21 cellular contexts compared by ENCODE assay signal in genomic region chr2:159589286-159589685, GRCh38. TPM values are rescaled to one million over a fixed set of nuclear protein-coding genes. Genes with fewer than 3 reads are reported as not detected.
DNase-seq lines count a peak whose midpoint lies in the region; ATAC-seq, FAIRE-seq and TF ChIP-seq lines count a peak whose summit lies in the region.
"Had no signal": no experiment of that assay in that cellular context is flagged by ENCODE, and none has a peak within 500 bp of the region (broad histone marks: within the 10 kb centered on the region; RNA-seq: fewer than 3 reads in every experiment).

No MANE protein-coding gene starts in this region.

- no peak for TF ChIP-seq RAD21 in HepG2 (CRISPR knock-in tag; IDR thresholded peaks at IDR 0.05)
- TF ChIP-seq RAD21 in IMR-90 (IDR thresholded peaks at IDR 0.05; ENCODE audit: low read length) = no peak

- H2AFZ ChIP-seq in HepG2 (ENCODE audit: low read length) = no peak overlapping the region
- no peak overlapping the region for H2AFZ ChIP-seq in IMR-90 (replicated peaks; ENCODE audit: low read length, poor library complexity)

- H2BK20ac ChIP-seq in IMR-90 (ENCODE audit: low read depth, low read length) = no peak overlapping the region

- TF ChIP-seq EP300 in HepG2 (IDR thresholded peaks at IDR 0.05; ENCODE audit: low read depth in 2 of 2, low read length in 2 of 2) (no peak), HepG2 (CRISPR knock-in tag; IDR thresholded peaks at IDR 0.05; ENCODE audit: borderline replicate concordance) (no peak)

- TF ChIP-seq CTCF in HepG2 (CRISPR knock-in tag; IDR thresholded peaks at IDR 0.05) (no peak), right lobe of liver (IDR thresholded peaks at IDR 0.05) (no peak), IMR-90 (conservative IDR thresholded peaks at IDR 0.05; ENCODE audit: low read depth, low read length) (no peak), neutrophil (IDR thresholded peaks at IDR 0.05) (no peak)

- no peak overlapping the region for H2AK9ac ChIP-seq in IMR-90 (replicated peaks; ENCODE audit: low read depth, low read length, poor library complexity)

- no peaks in the 10 kb centered on the region for H3K27me3 ChIP-seq in HepG2 (ENCODE audit: control insufficient read depth in 1 of 2, insufficient read depth in 2 of 2, low read length in 2 of 2)
- no peaks in the 10 kb centered on the region for H3K27me3 ChIP-seq in right lobe of liver
- no peaks in the 10 kb centered on the region for H3K27me3 ChIP-seq in IMR-90 (ENCODE audit: control insufficient read depth, insufficient read depth, low read length)
- H3K27me3 ChIP-seq in neutrophil = no peaks in the 10 kb centered on the region
- H3K27me3 ChIP-seq in H7 (ENCODE audit: control insufficient read depth, insufficient read depth, low read length) = no peaks in the 10 kb centered on the region
- H3K27me3 ChIP-seq: BE2C, BLaER1 had no signal

- no peak for DNase-seq in HepG2 (ENCODE audit: low spot score)
- DNase-seq in right lobe of liver = no peak
- DNase-seq in IMR-90 = no peak
- no peak for DNase-seq in DMS 273 treated with DMSO at 0.1 percent for 48 hours (lab: John Stamatoyannopoulos, UW)
- no peak for DNase-seq in H7
- DNase-seq: ACHN; BE2C; C1 segment of cervical spinal cord; CD4-positive, alpha-beta memory T cell; CD4-positive, CD25-positive, alpha-beta regulatory T cell; CD8-positive, alpha-beta memory T cell; COR-L47; DMS79 treated with DMSO at 0.1 percent for 48 hours; GDM1 had no signal

- no peaks in the 10 kb centered on the region for H3K36me3 ChIP-seq in HepG2 (replicated peaks in 1 of 2; ENCODE audit: control insufficient read depth in 1 of 2, insufficient read depth in 2 of 2, low read length in 2 of 2)
- no peaks in the 10 kb centered on the region for H3K36me3 ChIP-seq in right lobe of liver
- H3K36me3 ChIP-seq in IMR-90 (ENCODE audit: control insufficient read depth, insufficient read depth, low read length) = no peaks in the 10 kb centered on the region
- no peaks in the 10 kb centered on the region for H3K36me3 ChIP-seq in neutrophil
- no peaks in the 10 kb centered on the region for H3K36me3 ChIP-seq in H7 (replicated peaks; ENCODE audit: control insufficient read depth, insufficient read depth, low read length)
- H3K36me3 ChIP-seq: BE2C had no signal

- no peak overlapping the region for H2BK120ac ChIP-seq in IMR-90 (ENCODE audit: low read depth, low read length)

- no peaks in the 10 kb centered on the region for H3K9me3 ChIP-seq in HepG2 (ENCODE audit: low read length)
- H3K9me3 ChIP-seq in right lobe of liver = no peaks in the 10 kb centered on the region
- no peaks in the 10 kb centered on the region for H3K9me3 ChIP-seq in IMR-90 (ENCODE audit: control insufficient read depth, insufficient read depth, low read length)
- H3K9me3 ChIP-seq in neutrophil = no peaks in the 10 kb centered on the region
- H3K9me3 ChIP-seq: BE2C, BLaER1 had no signal

- dilution Hi-C loops in IMR-90 (cut with HindIII; ENCODE audit: low sequenced_read_pairs, unreplicated experiment) = no loop called here

- no TSS peak for BruUV-seq in HepG2 (replicated peaks; lab: Mats Ljungman, UMichigan)
- BruUV-seq in IMR-90 (replicated peaks; lab: Mats Ljungman, UMichigan) = no TSS peak

- no peak overlapping the region for H3K56ac ChIP-seq in IMR-90 (ENCODE audit: extremely low read depth, insufficient read depth, low read length)

- no peak for TF ChIP-seq POLR2A in HepG2 (IDR thresholded peaks at IDR 0.05; ENCODE audit: insufficient read depth in 1 of 2, low read depth in 2 of 2, low read length in 2 of 2)
- TF ChIP-seq POLR2A in right lobe of liver (IDR thresholded peaks at IDR 0.05) = no peak
- TF ChIP-seq POLR2A in IMR-90 (IDR thresholded peaks at IDR 0.05; ENCODE audit: low read depth, low read length) = no peak

- in situ Hi-C loops in HepG2 (cut with HindIII; ENCODE audit: extremely low pct_ligation_motif_present, low pct_unique_long_range_greater_than_20kb) (no loop called here), IMR-90 (cut with MboI; ENCODE audit: low sequenced_read_pairs) (no loop called here)

- peaks cover 20 to 23% of the 10 kb centered on the region in 2 experiments for H3K79me1 ChIP-seq in IMR-90 (ENCODE audit: low read depth in 1 of 2, low read length in 2 of 2)

- CTCF ChIA-PET in HepG2 (lab: Yijun Ruan, JAX; ENCODE audit: low intra/inter-chr PET ratio, low total read pairs) (no interaction called here), IMR-90 (lab: Yijun Ruan, JAX) (no interaction called here)

- H4K8ac ChIP-seq in IMR-90 (ENCODE audit: low read depth in 2 of 2, low read length in 2 of 2) = no peak overlapping the region

- no peak for FAIRE-seq in HepG2 (lab: Jason Lieb, UNC)
- FAIRE-seq: GM12878, GM12892, GM18507 had no signal

- no peaks in the 10 kb centered on the region for H3K9me1 ChIP-seq in IMR-90 (ENCODE audit: insufficient read depth, low read length)

- H4K5ac ChIP-seq in IMR-90 (ENCODE audit: low read depth, low read length) = no peak overlapping the region

- no peak overlapping the region for H4K91ac ChIP-seq in IMR-90 (ENCODE audit: insufficient read depth, low read depth, low read length)

- H3K18ac ChIP-seq in IMR-90 (ENCODE audit: low read depth, low read length) = no peak overlapping the region

- H3K4me3 ChIP-seq in HepG2 (replicated peaks in 1 of 3; ENCODE audit: insufficient read depth in 1 of 3, low read depth in 2 of 3, low read length in 3 of 3) = no peak overlapping the region
- H3K4me3 ChIP-seq in right lobe of liver = no peak overlapping the region
- H3K4me3 ChIP-seq in IMR-90 (ENCODE audit: insufficient read depth, low read depth, low read length) = no peak overlapping the region
- no peak overlapping the region for H3K4me3 ChIP-seq in neutrophil (ENCODE audit: low read depth in 1 of 2, low read length in 1 of 2)
- H3K4me3 ChIP-seq in H7 (ENCODE audit: insufficient read depth, low read depth, low read length) = no peak overlapping the region
- H3K4me3 ChIP-seq: BLaER1, GM12878 had no signal

- intact Hi-C loops in HepG2 (cut with micrococcal nuclease; ENCODE audit: unreplicated experiment) (no loop called here), right lobe of liver (cut with DNase I) (no loop called here), IMR-90 (cut with micrococcal nuclease) (no loop called here)

- H2BK15ac ChIP-seq in IMR-90 (ENCODE audit: low read depth, low read length) = no peak overlapping the region

- no peaks in the 10 kb centered on the region for H3K79me2 ChIP-seq in HepG2 (ENCODE audit: insufficient read depth, low read length)

- WGBS in HepG2 (ENCODE audit: low lambda C conversion rate) = 98% methylated on average over 1 of the region's 1 CpG
- WGBS in right lobe of liver (ENCODE audit: insufficient coverage, low coverage, low lambda C conversion rate, missing lambda C conversion rate) = 81% methylated on average over 1 of the region's 1 CpG
- no CpG with 5 or more reads among the region's 1 CpG for WGBS in IMR-90 (ENCODE audit: extremely low coverage in 2 of 2, insufficient read length in 1 of 2), 2 experiments

- POLR2A ChIA-PET in HepG2 (lab: Yijun Ruan, JAX) (no interaction called here), IMR-90 (lab: Charles Lee; ENCODE audit: unreplicated experiment) (no interaction called here)

- H3K23ac ChIP-seq in IMR-90 (ENCODE audit: low read depth, low read length) = no peak overlapping the region

- H3K4me2 ChIP-seq in HepG2 (ENCODE audit: low read depth, low read length) (no peak overlapping the region), IMR-90 (ENCODE audit: low read depth, low read length) (no peak overlapping the region)
- H3K4me2 ChIP-seq: BLaER1 had no signal

- H3K9ac ChIP-seq in HepG2 (ENCODE audit: insufficient read depth, low read depth, low read length) (no peak overlapping the region), IMR-90 (ENCODE audit: low read depth, low read length) (no peak overlapping the region)
- H3K9ac ChIP-seq: BLaER1 had no signal

- no peak overlapping the region for H2BK5ac ChIP-seq in IMR-90 (ENCODE audit: low read depth, low read length, poor library complexity, severe bottlenecking)

- no peak for ATAC-seq in HepG2
- no peak for ATAC-seq in right lobe of liver
- no peak for ATAC-seq in IMR-90 (ENCODE audit: low read depth)
- no peak for ATAC-seq in activated CD4-positive, CD25-positive, alpha-beta regulatory T cell treated with anti-CD3 and anti-CD28 coated beads, Interleukin-2, amount 50 U/mL, for 24 hours
- ATAC-seq: GM12878 had no signal

- H2AK5ac ChIP-seq in IMR-90 (ENCODE audit: low read depth, low read length) = no peak overlapping the region

- no peak overlapping the region for H3K4ac ChIP-seq in IMR-90 (ENCODE audit: low read depth, low read length)

- no peaks in the 10 kb centered on the region for H3K4me1 ChIP-seq in HepG2 (ENCODE audit: insufficient read depth, low read length)
- H3K4me1 ChIP-seq in right lobe of liver = no peaks in the 10 kb centered on the region
- H3K4me1 ChIP-seq in IMR-90 (ENCODE audit: control insufficient read depth, insufficient read depth, low read length) = no peaks in the 10 kb centered on the region
- H3K4me1 ChIP-seq in neutrophil (ENCODE audit: control insufficient read depth in 1 of 2, insufficient read depth in 1 of 2, low read depth in 1 of 2, low read length in 1 of 2) = peaks cover 19 to 32% of the 10 kb centered on the region in 2 experiments
- H3K4me1 ChIP-seq: BE2C had no signal

- H3K27ac ChIP-seq in HepG2 (ENCODE audit: extremely low read length, insufficient read depth, low read length) (no peak overlapping the region), right lobe of liver (no peak overlapping the region), IMR-90 (ENCODE audit: insufficient read depth, low read length) (no peak overlapping the region), neutrophil (peak overlapping the region; percentile 11)
- H3K27ac ChIP-seq: 22Rv1, BLaER1 had no signal

- no peak overlapping the region for H3K14ac ChIP-seq in IMR-90 (replicated peaks; ENCODE audit: low read depth, low read length)

- no peaks in the 10 kb centered on the region; the same call in 1 of the 2 replicates for H4K20me1 ChIP-seq in HepG2 (ENCODE audit: insufficient read depth, low read length)
- peaks cover 3% of the 10 kb centered on the region; the same call in 1 of the 2 replicates for H4K20me1 ChIP-seq in IMR-90 (ENCODE audit: insufficient read depth, low read length)

RNA-seq across cellular contexts. Expression of gene BAZ2B, which starts 27.1 kb away (rescaled TPM):
- 15.1 and 18.2 TPM in 2 replicates for total RNA-seq in HepG2 (2016; rRNA removed; fragmentation: Illumina TruSeq; extraction: Trizol)
- total RNA-seq in HepG2 (2016; cell fraction: cytosol; rRNA removed; fragmentation: Illumina TruSeq; extraction: Trizol; ENCODE audit: low read depth) = 2.2 and 3.3 TPM in 2 replicates
- 12.4 and 14.2 TPM in 2 replicates for total RNA-seq in HepG2 (2016; cell fraction: insoluble cytoplasmic fraction; rRNA removed; fragmentation: Illumina TruSeq; extraction: Trizol)
- 3.9 and 5.1 TPM in 2 replicates for total RNA-seq in HepG2 (2016; cell fraction: membrane; rRNA removed; fragmentation: Illumina TruSeq; extraction: Trizol)
- 33.1 and 38.7 TPM in 2 replicates for total RNA-seq in HepG2 (2016; cell fraction: nucleus; rRNA removed; fragmentation: Illumina TruSeq; extraction: Trizol)
- polyA plus RNA-seq in HepG2 (2011; rRNA removed) = 14.0 and 15.2 TPM in 2 replicates
- 6.3 and 12.7 TPM in 2 replicates for polyA plus RNA-seq in HepG2 (2011; cell fraction: cytosol; rRNA removed)
- polyA plus RNA-seq in HepG2 (2011; cell fraction: nucleus; rRNA removed) = 20.8 and 25.8 TPM in 2 replicates
- polyA plus RNA-seq in HepG2 (2012) = 17.8 and 20.4 TPM in 2 replicates
- 0.34 and 0.37 TPM in 2 replicates for polyA plus RNA-seq in HepG2 (2016; cell fraction: cytosol; fragmentation: Illumina TruSeq; extraction: Trizol; ENCODE audit: low read depth)
- polyA plus RNA-seq in HepG2 (2016; cell fraction: insoluble cytoplasmic fraction; fragmentation: Illumina TruSeq; extraction: Trizol; ENCODE audit: low read depth) = 4.2 and 5.1 TPM in 2 replicates
- 0.52 and 0.54 TPM in 2 replicates for polyA plus RNA-seq in HepG2 (2016; cell fraction: membrane; fragmentation: Illumina TruSeq; extraction: Trizol; ENCODE audit: low read depth)
- 11.7 and 14.3 TPM in 2 replicates for polyA plus RNA-seq in HepG2 (2016; cell fraction: nucleus; fragmentation: Illumina TruSeq; extraction: Trizol; ENCODE audit: insufficient read depth, low read depth)
- polyA minus RNA-seq in HepG2 (2011; rRNA and poly(A)+ RNA removed; ENCODE audit: low replicate concordance) = 55.1 and 69.5 TPM in 2 replicates
- 20.9 and 23.2 TPM in 2 replicates for polyA minus RNA-seq in HepG2 (2011; cell fraction: cytosol; rRNA and poly(A)+ RNA removed)
- polyA minus RNA-seq in HepG2 (2011; cell fraction: nucleus; rRNA and poly(A)+ RNA removed) = 158 and 192 TPM in 2 replicates
- total RNA-seq in right lobe of liver = 10 to 100 TPM; 18.0 to 32.8 (median 24.2) TPM
- total RNA-seq in IMR-90 (2012; rRNA removed) = 42.1 and 49.7 TPM in 2 replicates
- polyA plus RNA-seq in IMR-90 (2012; rRNA removed) = 8.9 and 9.0 TPM in 2 replicates
- 1.9 and 3.0 TPM in 2 replicates for polyA plus RNA-seq in IMR-90 (2012; cell fraction: cytosol; rRNA removed)
- 2.6 and 23.5 TPM in 2 replicates for polyA plus RNA-seq in IMR-90 (2012; cell fraction: nucleus; rRNA removed; ENCODE audit: low replicate concordance)
- total RNA-seq in H7 (2014; rRNA removed; shearing (Covaris generic)) = 16.3 and 27.9 TPM in 2 replicates
